In the genomic region with DNA sequence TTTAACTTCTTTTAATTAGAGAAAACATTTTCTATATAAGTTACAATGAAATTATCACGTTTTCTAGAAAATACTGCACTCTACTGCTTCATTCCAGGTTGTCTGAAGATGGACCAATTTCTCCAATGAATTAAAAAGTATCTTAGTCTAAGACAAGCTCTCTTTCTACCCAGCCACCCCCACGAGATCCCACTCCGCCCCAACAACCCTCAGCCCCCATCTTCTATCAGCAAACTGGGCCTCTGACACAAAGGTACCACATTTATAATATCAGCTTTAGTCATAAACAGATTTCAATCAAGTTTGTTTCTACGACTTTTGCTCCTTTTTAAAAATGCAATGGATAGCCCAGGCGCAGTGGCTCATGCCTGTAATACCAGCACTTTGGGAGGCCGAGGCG, we compare ENCODE assay signal across 10 cellular contexts.
"Had no signal": no experiment of that assay in that cellular context is flagged by ENCODE, and none has a peak within 500 bp of the region (broad histone marks: within the 10 kb centered on the region; RNA-seq: fewer than 3 reads in every experiment).

No MANE protein-coding gene starts in this region.

- H2AFZ ChIP-seq: parathyroid adenoma had no signal

- H3K4me3 Mint-ChIP-seq: activated CD8-positive, alpha-beta T cell treated with anti-CD3 and anti-CD28 coated beads for 36 hours had no signal

- H3K27me3 ChIP-seq: tibial artery, vagina had no signal

- H3K4me1 ChIP-seq: parathyroid adenoma had no signal

- H3K27ac Mint-ChIP-seq: activated CD8-positive, alpha-beta T cell treated with anti-CD3 and anti-CD28 coated beads for 36 hours had no signal

- H3K36me3 ChIP-seq: tibial artery, vagina had no signal

- H3K9ac ChIP-seq: parathyroid adenoma had no signal

- H3K4me3 ChIP-seq: tibial artery, vagina had no signal

- DNase-seq: activated CD8-positive, alpha-beta memory T cell treated with anti-CD3 and anti-CD28 coated beads, Interleukin-2, amount 50 U/mL, for 48 hours; activated CD8-positive, alpha-beta T cell treated with anti-CD3 and anti-CD28 coated beads for 36 hours; activated naive CD4-positive, alpha-beta T cell treated with anti-CD3 and anti-CD28 coated beads, Interleukin-2, amount 50 U/mL, for 16 hours; hippocampal formation; left ventricle myocardium superior; mesenchymal stem cell; retina; tibial artery had no signal

- H3K27ac ChIP-seq: parathyroid adenoma, tibial artery, vagina had no signal

- H3K9me3 Mint-ChIP-seq: activated CD8-positive, alpha-beta T cell treated with anti-CD3 and anti-CD28 coated beads for 36 hours had no signal

- ATAC-seq: activated CD8-positive, alpha-beta T cell treated with anti-CD3 and anti-CD28 coated beads for 36 hours; left ventricle myocardium superior had no signal
